Comparison of ENCODE assay signal across 8 cellular contexts in genomic region chr16:569445-570254, GRCh38. TPM values are rescaled to one million over a fixed set of nuclear protein-coding genes. Genes with fewer than 3 reads are reported as not detected.
DNase-seq lines count a peak whose midpoint lies in the region; ATAC-seq and TF ChIP-seq lines count a peak whose summit lies in the region.

PIGQ (plus strand) TSS chr16:569968; CDS start chr16:574075, 4,107 bp downstream.

- H3K27me3 ChIP-seq in foreskin keratinocyte (no peaks in the 10 kb centered on the region), neural progenitor cell (no peaks in the 10 kb centered on the region)

- H3K27ac ChIP-seq in RWPE1, result peak within 1 kb of the TSS; percentile 90
- H3K27ac ChIP-seq in foreskin keratinocyte, result peak within 1 kb of the TSS; percentile 39
- H3K27ac ChIP-seq in neural progenitor cell, result no peak within 1 kb of the TSS

- H3K4me1 Mint-ChIP-seq in neural progenitor cell, result peaks cover 34% of the 10 kb centered on the region

- H3K9me3 ChIP-seq in neural progenitor cell (ENCODE audit: low read depth), result no peaks in the 10 kb centered on the region

- peak within 1 kb of the TSS; percentile 98 for H3K4me3 ChIP-seq in GM08714 (ENCODE audit: low read length)
- H3K4me3 ChIP-seq in neural progenitor cell, result peak within 1 kb of the TSS; percentile 99

- ATAC-seq in HG02798 (IDR thresholded peaks at IDR 0.05; ENCODE audit: poor library complexity, unreplicated experiment), result peak; percentile 63
- ATAC-seq in foreskin keratinocyte, result peak; percentile 54

- H3K27me3 Mint-ChIP-seq in neural progenitor cell (ENCODE audit: insufficient read depth, low read depth), result peaks cover 4% of the 10 kb centered on the region

- CTCF ChIA-PET in RWPE1 (lab: Yijun Ruan, JAX), result interaction anchor here (1.0 kb wide), 1 partner anchor 13 kb away, joined by 4 read pairs; no protein-coding TSS in a partner anchor

- POLR2A ChIA-PET in RWPE1 (lab: Yijun Ruan, JAX; ENCODE audit: low non-redundant PET), result no interaction called here

- H2AFZ ChIP-seq in neural progenitor cell (replicated peaks), result peak within 1 kb of the TSS; percentile 99

- H4K20me1 ChIP-seq in neural progenitor cell (ENCODE audit: low read depth), result peaks cover 14% of the 10 kb centered on the region

- H3K36me3 ChIP-seq in neural progenitor cell, result no peaks in the 10 kb centered on the region

- peak within 1 kb of the TSS; percentile 91 for H3K4me2 ChIP-seq in neural progenitor cell

- H3K9me3 Mint-ChIP-seq in neural progenitor cell, result no peaks in the 10 kb centered on the region

- no peaks in the 10 kb centered on the region for H3K36me3 Mint-ChIP-seq in neural progenitor cell

- H3K9ac ChIP-seq in neural progenitor cell, result peak within 1 kb of the TSS; percentile 94

- H3K27ac Mint-ChIP-seq in neural progenitor cell, result peak within 1 kb of the TSS; percentile 96

- TF ChIP-seq CTCF in RWPE1 (conservative IDR thresholded peaks at IDR 0.05; ENCODE audit: low read depth) (no peak), foreskin keratinocyte (conservative IDR thresholded peaks at IDR 0.05) (no peak), neural progenitor cell (IDR thresholded peaks at IDR 0.05) (no peak), subcutaneous adipose tissue (IDR thresholded peaks at IDR 0.05; ENCODE audit: low read depth) (no peak)

- DNase-seq in RWPE1 (ENCODE audit: low spot score) (peak; percentile 67), foreskin keratinocyte (no peak), neural progenitor cell (ENCODE audit: low spot score) (peak; percentile 90), SHP77 treated with DMSO at 0.1 percent for 48 hours (lab: John Stamatoyannopoulos, UW) (no peak)
- peak; percentile 69 for DNase-seq in activated naive CD4-positive, alpha-beta T cell treated with Interleukin-2 at 50 U/mL for 16 hours

- H3F3A ChIP-seq in neural progenitor cell (ENCODE audit: low read depth), result peaks cover 8% of the 10 kb centered on the region

- H3K79me2 ChIP-seq in neural progenitor cell (ENCODE audit: low read depth), result peaks cover 9% of the 10 kb centered on the region

- H3K4me1 ChIP-seq in foreskin keratinocyte (no peaks in the 10 kb centered on the region), neural progenitor cell (peaks cover 13% of the 10 kb centered on the region)

- H3K4me3 Mint-ChIP-seq in neural progenitor cell, result peak within 1 kb of the TSS; percentile 93

RNA-seq across cellular contexts. Expression of gene PIGQ, which starts in this region (rescaled TPM):
- total RNA-seq in foreskin keratinocyte (29.3 and 40.7 TPM in 2 replicates), neural progenitor cell (ENCODE audit: low replicate concordance) (16.1 and 60.7 TPM in 2 replicates), subcutaneous adipose tissue (10 to 100 TPM in 3 of 4 donors, 1 to 10 TPM in 1; 9.5 to 42.0 (median 16.4) TPM)
- 31.4 and 37.2 TPM in 2 replicates for polyA plus RNA-seq in foreskin keratinocyte

Comparison
In these comparisons a context has a peak if more than half of its experiments do, and no peak if none do; other contexts are left out.
1. DNase-seq: peak in RWPE1 (single experiment), activated naive CD4-positive, alpha-beta T cell treated with Interleukin-2 at 50 U/mL for 16 hours (single experiment) and neural progenitor cell (single experiment); none in foreskin keratinocyte (0 of 2) and SHP77 treated with DMSO at 0.1 percent for 48 hours (single experiment).